Comparison of ENCODE assay signal across 8 cellular contexts in genomic region chr2:61471905-61472805, GRCh38. TPM values are rescaled to one million over a fixed set of nuclear protein-coding genes. Genes with fewer than 3 reads are reported as not detected.
DNase-seq lines count a peak whose midpoint lies in the region; ATAC-seq and TF ChIP-seq lines count a peak whose summit lies in the region.

No MANE protein-coding gene starts in this region.

- H3K4me3 ChIP-seq in Caco-2 (ENCODE audit: low read depth, low read length) = peak overlapping the region; percentile 96
- peak overlapping the region; percentile 95 for H3K4me3 ChIP-seq in H7 (ENCODE audit: insufficient read depth, low read depth, low read length)
- peak overlapping the region; percentile 60 to 95 (median 82) for H3K4me3 ChIP-seq in Peyer's patch
- H3K4me3 ChIP-seq in cardiac fibroblast (replicated peaks in 1 of 2; ENCODE audit: low read depth in 2 of 2, low read length in 2 of 2) = peak overlapping the region; percentile 87 to 94
- peak overlapping the region; percentile 87 to 100 (median 88) for H3K4me3 ChIP-seq in liver (ENCODE audit: low read depth in 1 of 3, low read length in 3 of 3)
- peak overlapping the region; percentile 82 to 94 for H3K4me3 ChIP-seq in tibial artery

- no peak for ATAC-seq in GM19035 (IDR thresholded peaks at IDR 0.05; ENCODE audit: unreplicated experiment)

- no peaks in the 10 kb centered on the region for H3K9me3 ChIP-seq in Caco-2
- no peaks in the 10 kb centered on the region for H3K9me3 ChIP-seq in Peyer's patch
- H3K9me3 ChIP-seq in liver (ENCODE audit: control insufficient read depth in 4 of 4, low read length in 3 of 4) = no peaks in the 10 kb centered on the region
- no peaks in the 10 kb centered on the region for H3K9me3 ChIP-seq in tibial artery

- no peaks in the 10 kb centered on the region for H3K9me3 Mint-ChIP-seq in Caco-2 (ENCODE audit: unreplicated experiment)

- H3K9ac ChIP-seq in liver (ENCODE audit: low read depth in 1 of 2, low read length in 2 of 2) = peak overlapping the region; percentile 82 to 91

- CTCF ChIA-PET in Caco-2 (lab: Charles Lee) = interaction anchor here (0.6 kb wide), 1 partner anchor 9 kb away, joined by 3 read pairs; no protein-coding TSS in a partner anchor

- H3K27me3 Mint-ChIP-seq in Caco-2 (ENCODE audit: insufficient read depth, unreplicated experiment) = no peaks in the 10 kb centered on the region

- POLR2A ChIA-PET in Caco-2 (lab: Charles Lee) = no interaction called here

- no peak for TF ChIP-seq CTCF in Caco-2 (IDR thresholded peaks at IDR 0.05; ENCODE audit: insufficient read depth in 1 of 2, low read depth in 1 of 2, low read length in 1 of 2, severe bottlenecking in 1 of 2, unreplicated experiment in 1 of 2)
- no peak for TF ChIP-seq CTCF in Peyer's patch (IDR thresholded peaks at IDR 0.05)
- TF ChIP-seq CTCF in cardiac fibroblast (IDR thresholded peaks at IDR 0.05; ENCODE audit: low read depth, low read length) = no peak
- no peak for TF ChIP-seq CTCF in liver (IDR thresholded peaks at IDR 0.05; ENCODE audit: low read depth, low read length, missing input control)
- TF ChIP-seq CTCF in tibial artery (IDR thresholded peaks at IDR 0.05) = no peak

- H3K36me3 Mint-ChIP-seq in Caco-2 (ENCODE audit: insufficient read depth, unreplicated experiment) = peaks cover 86% of the 10 kb centered on the region

- H3K27ac Mint-ChIP-seq in Caco-2 (ENCODE audit: unreplicated experiment) = peak overlapping the region; percentile 100

- TF ChIP-seq POLR2A in Peyer's patch (IDR thresholded peaks at IDR 0.05) = no peak

- no TSS peak for BruUV-seq in Caco-2 (replicated peaks; lab: Mats Ljungman, UMichigan)

- H3K27me3 ChIP-seq in Caco-2 (replicated peaks; ENCODE audit: control insufficient read depth, insufficient read depth, low read length) (no peaks in the 10 kb centered on the region), H7 (ENCODE audit: control insufficient read depth, insufficient read depth, low read length) (no peaks in the 10 kb centered on the region), Peyer's patch (no peaks in the 10 kb centered on the region), liver (ENCODE audit: control insufficient read depth in 4 of 4, insufficient read depth in 4 of 4, low read length in 3 of 4) (no peaks in the 10 kb centered on the region), tibial artery (no peaks in the 10 kb centered on the region)

- H3K36me3 ChIP-seq in Caco-2 (ENCODE audit: control insufficient read depth, insufficient read depth, low read length) (no peaks in the 10 kb centered on the region; the same call in 1 of the 2 replicates), H7 (replicated peaks; ENCODE audit: control insufficient read depth, insufficient read depth, low read length) (no peaks in the 10 kb centered on the region; the same call in 1 of the 2 replicates), Peyer's patch (peaks cover 0 to 5% (median 0%) of the 10 kb centered on the region in 3 donors), liver (ENCODE audit: control insufficient read depth in 4 of 4, insufficient read depth in 3 of 4, low read depth in 1 of 4, low read length in 3 of 4) (peaks cover 0 to 5% (median 0%) of the 10 kb centered on the region in 4 donors), tibial artery (peaks cover under 1 to 7% (median 3%) of the 10 kb centered on the region in 3 donors)

- H3K4me1 Mint-ChIP-seq in Caco-2 (ENCODE audit: low read depth, unreplicated experiment) = peaks cover 9% of the 10 kb centered on the region

- H3K4me1 ChIP-seq in Caco-2 (peaks cover 16% of the 10 kb centered on the region), Peyer's patch (peaks cover 0 to 22% (median 3%) of the 10 kb centered on the region in 4 donors), liver (ENCODE audit: control insufficient read depth in 4 of 4, insufficient read depth in 4 of 4, low read length in 3 of 4) (peaks cover 7 to 18% (median 10%) of the 10 kb centered on the region in 4 donors), tibial artery (peaks cover 0 to 28% (median 17%) of the 10 kb centered on the region in 4 donors)

- DNase-seq in Caco-2 = peak in 1 of 2 experiments; percentile 36
- peak; percentile 15 for DNase-seq in H7
- no peak for DNase-seq in Peyer's patch
- DNase-seq in cardiac fibroblast (ENCODE audit: low read depth in 2 of 2) = peak; percentile 22 to 38
- no peak for DNase-seq in tibial artery
- no peak for DNase-seq in NCI-H446 treated with DMSO at 0.1 percent for 48 hours (lab: John Stamatoyannopoulos, UW)

- WGBS in liver = 37% methylated on average over 19 of the region's 19 CpGs

- peak in 1 of 2 donors; percentile 10 for TF ChIP-seq RAD21 in liver (IDR thresholded peaks at IDR 0.05)

- H3K27ac ChIP-seq in Peyer's patch (peak overlapping the region; percentile 93 to 100 (median 98)), liver (ENCODE audit: low read depth in 1 of 2, low read length in 2 of 2) (peak overlapping the region; percentile 92), tibial artery (peak overlapping the region; percentile 97 to 99)

- intact Hi-C loops in Caco-2 (cut with micrococcal nuclease; ENCODE audit: unreplicated experiment) = loop anchor here (1.0 to 10.0 kb wide), 3 partner anchors 45 to 187 kb away; partner anchors contain the start of gene XPO1
- intact Hi-C loops in tibial artery (cut with DNase I; ENCODE audit: low total_unique reads) = loop anchor here (1.0 to 10.0 kb wide), 2 partner anchors 66 to 287 kb away; partner anchors contain the start of gene XPO1

- H3K4me3 Mint-ChIP-seq in Caco-2 (ENCODE audit: unreplicated experiment) = peak overlapping the region; percentile 100

TF ChIP-seq in liver, 16 proteins besides CTCF, POLR2A, EP300 and RAD21:
- TF ChIP-seq YY1 (IDR thresholded peaks at IDR 0.05) (no peak), RXRA (IDR thresholded peaks at IDR 0.05) (no peak), SP1 (IDR thresholded peaks at IDR 0.05) (peak; percentile 24), HNF4A (conservative IDR thresholded peaks at IDR 0.05) (peak; percentile 41 to 44), EGR1 (IDR thresholded peaks at IDR 0.05; ENCODE audit: low read depth in 2 of 2) (no peak), JUND (IDR thresholded peaks at IDR 0.05) (no peak), MAX (IDR thresholded peaks at IDR 0.05) (peak; percentile 46), FOXA2 (IDR thresholded peaks at IDR 0.05) (peak; percentile 66)

RNA-seq across cellular contexts. Expression of gene USP34, which starts 1.3 kb away (rescaled TPM):
- total RNA-seq in Caco-2 (2022) = 100 and 101 TPM in 2 replicates
- 48.6 and 66.6 TPM in 2 replicates for total RNA-seq in H7 (2014; rRNA removed; shearing (Covaris generic))
- total RNA-seq in Peyer's patch = 100 to 1,000 TPM; 148 to 201 (median 172) TPM
- 10 to 100 TPM; 65.9 to 82.7 TPM for total RNA-seq in liver
- polyA plus RNA-seq in liver = 10 to 100 TPM; 13.4 to 36.4 TPM

Comparison
In these comparisons a context has a peak if more than half of its experiments do, and no peak if none do; other contexts are left out.
1. DNase-seq: peak in H7 (single experiment) and cardiac fibroblast (2 of 2); none in Peyer's patch (0 of 3), tibial artery (0 of 2) and NCI-H446 treated with DMSO at 0.1 percent for 48 hours (single experiment).
2. Peak in every context shown above with its lines, with median percentiles within 50 percentile points of each other: H3K4me3 ChIP-seq and H3K27ac ChIP-seq.